In genomic region chr14:63174760-63175191, GRCh38 we compare ENCODE assay signal across 8 cellular contexts. TPM values are rescaled to one million over a fixed set of nuclear protein-coding genes. Genes with fewer than 3 reads are reported as not detected.
DNase-seq lines count a peak whose midpoint lies in the region; ATAC-seq and TF ChIP-seq lines count a peak whose summit lies in the region.

No MANE protein-coding gene starts in this region.

- H3K36me3 ChIP-seq in esophagus muscularis mucosa (no peaks in the 10 kb centered on the region), neuronal stem cell (replicated peaks in 1 of 2; ENCODE audit: control insufficient read depth in 2 of 2, insufficient read depth in 2 of 2, low read length in 2 of 2) (no peaks in the 10 kb centered on the region), MG63 (no peaks in the 10 kb centered on the region)

- H2BK120ac ChIP-seq in neuronal stem cell (ENCODE audit: low read depth, low read length), result no peak overlapping the region

- no peaks in the 10 kb centered on the region for H3K79me1 ChIP-seq in neuronal stem cell (ENCODE audit: low read depth, low read length)

- no peak for TF ChIP-seq EP300 in esophagus muscularis mucosa (IDR thresholded peaks at IDR 0.05)

- peak; percentile 82 for DNase-seq in COLO829 (ENCODE audit: low spot score)
- peak; percentile 38 for DNase-seq in HuH-7 (ENCODE audit: low spot score)
- DNase-seq in OCI-M1 (lab: John Stamatoyannopoulos, UW), result peak; percentile 26
- DNase-seq in esophagus muscularis mucosa (ENCODE audit: extremely low spot score), result no peak
- DNase-seq in neuronal stem cell (ENCODE audit: low spot score), result peak; percentile 44
- no peak for DNase-seq in MG63
- no peak for DNase-seq in activated T-cell treated with anti-CD3 and anti-CD28 coated beads, Interleukin-2, amount 50 U/mL, for 48 hours

- no peak overlapping the region for H2BK5ac ChIP-seq in neuronal stem cell (ENCODE audit: low read length)

- ATAC-seq in GM21423 (IDR thresholded peaks at IDR 0.05; ENCODE audit: unreplicated experiment), result no peak

- no peak overlapping the region for H3K27ac ChIP-seq in esophagus muscularis mucosa (replicated peaks in 1 of 4)
- no peak overlapping the region for H3K27ac ChIP-seq in neuronal stem cell (replicated peaks; ENCODE audit: low read length)

- no peak overlapping the region for H3K23ac ChIP-seq in neuronal stem cell (ENCODE audit: low read depth, low read length, poor library complexity)

- intact Hi-C loops in esophagus muscularis mucosa (cut with DNase I), result loop anchor here (1.0 kb wide), 1 partner anchor 102 kb away; no protein-coding TSS in a partner anchor

- H4K8ac ChIP-seq in neuronal stem cell (ENCODE audit: low read depth, low read length), result no peak overlapping the region

- no peak overlapping the region for H3K14ac ChIP-seq in neuronal stem cell (ENCODE audit: low read length)

- H3K4me1 ChIP-seq in esophagus muscularis mucosa (peaks cover 9 to 22% (median 17%) of the 10 kb centered on the region in 4 donors), neuronal stem cell (ENCODE audit: control insufficient read depth in 2 of 2, insufficient read depth in 1 of 2, low read depth in 1 of 2, low read length in 2 of 2) (peaks cover 0 to 5% of the 10 kb centered on the region in 2 donors)

- H4K91ac ChIP-seq in neuronal stem cell (ENCODE audit: low read depth, low read length, poor library complexity), result no peak overlapping the region

- no peaks in the 10 kb centered on the region for H3K27me3 ChIP-seq in esophagus muscularis mucosa
- H3K27me3 ChIP-seq in neuronal stem cell (ENCODE audit: control insufficient read depth in 3 of 3, insufficient read depth in 3 of 3, low read depth in 1 of 3, low read length in 3 of 3), result no peaks in the 10 kb centered on the region
- H3K27me3 ChIP-seq in MG63, result no peaks in the 10 kb centered on the region

- no peak overlapping the region for H2AFZ ChIP-seq in neuronal stem cell (ENCODE audit: low read length)

- no peak overlapping the region for H3K9ac ChIP-seq in neuronal stem cell (ENCODE audit: low read depth, low read length, poor library complexity)

- no peak for TF ChIP-seq POLR2A in esophagus muscularis mucosa (IDR thresholded peaks at IDR 0.05; ENCODE audit: low read depth)

- H2BK12ac ChIP-seq in neuronal stem cell (ENCODE audit: low read length), result no peak overlapping the region

- no peak overlapping the region for H2AK5ac ChIP-seq in neuronal stem cell (ENCODE audit: low read depth, low read length)

- peak; percentile 67 to 73 (median 70) for TF ChIP-seq CTCF in esophagus muscularis mucosa (IDR thresholded peaks at IDR 0.05)

- no peak overlapping the region for H3K4ac ChIP-seq in neuronal stem cell (ENCODE audit: low read length)

- H3K4me3 ChIP-seq in esophagus muscularis mucosa, result no peak overlapping the region
- H3K4me3 ChIP-seq in neuronal stem cell (ENCODE audit: low read length in 2 of 2), result no peak overlapping the region
- H3K4me3 ChIP-seq in MG63, result no peak overlapping the region

- H3K9me3 ChIP-seq in esophagus muscularis mucosa, result no peaks in the 10 kb centered on the region
- H3K9me3 ChIP-seq in neuronal stem cell (replicated peaks in 1 of 2; ENCODE audit: control insufficient read depth in 2 of 2, insufficient read depth in 1 of 2, low read depth in 1 of 2, low read length in 2 of 2), result no peaks in the 10 kb centered on the region
- no peaks in the 10 kb centered on the region for H3K9me3 ChIP-seq in MG63

- H3K18ac ChIP-seq in neuronal stem cell (ENCODE audit: low read length), result no peak overlapping the region

- no peak overlapping the region for H3K4me2 ChIP-seq in neuronal stem cell (ENCODE audit: insufficient read depth, low read length, poor library complexity, severe bottlenecking)

- no peak overlapping the region for H2BK15ac ChIP-seq in neuronal stem cell (ENCODE audit: low read length)

- 21% methylated on average over 2 of the region's 2 CpGs for WGBS in esophagus muscularis mucosa
- WGBS in neuronal stem cell (ENCODE audit: extremely low coverage in 2 of 2, insufficient read length in 2 of 2, insufficient replicate concordance in 1 of 2), 2 donors, result no CpG with 5 or more reads among the region's 2 CpGs

RNA-seq across cellular contexts. Expression of gene RHOJ, which starts 29.5 kb away (rescaled TPM):
- 10 to 100 TPM; 10.4 to 13.1 (median 11.6) TPM for total RNA-seq in esophagus muscularis mucosa
- 0.26 TPM for polyA plus RNA-seq in neuronal stem cell (2013, experiment 1 of 2)
- polyA plus RNA-seq in neuronal stem cell (2013, experiment 2 of 2), result 0.25 TPM
- not detected in 2 replicates for total RNA-seq in MG63 (2014; rRNA removed; shearing (Covaris generic); ENCODE audit: low replicate concordance)

Comparison
In these comparisons a context has a peak if more than half of its experiments do, and no peak if none do; other contexts are left out.
1. DNase-seq: peak in COLO829 (single experiment), HuH-7 (single experiment), OCI-M1 (single experiment) and neuronal stem cell (single experiment); none in esophagus muscularis mucosa (single experiment), MG63 (single experiment) and activated T-cell treated with anti-CD3 and anti-CD28 coated beads, Interleukin-2, amount 50 U/mL, for 48 hours (0 of 2).
2. RNA of gene RHOJ, which starts 29.5 kb away (total RNA-seq): 10.4 to 13.1 TPM in esophagus muscularis mucosa; not detected in MG63; every median in the first group is over 10 times any median in the second.